ENCODE assay signal across 1 cellular context in genomic region chr5:41962491-41962890, GRCh38.
TF ChIP-seq lines count a peak whose summit lies in the region.

No MANE protein-coding gene starts in this region.

TF ChIP-seq in HepG2, 621 proteins besides CTCF, POLR2A, EP300 and RAD21:
- TF ChIP-seq MBNL3 (CRISPR knock-in tag; conservative IDR thresholded peaks at IDR 0.05), result no peak
- TF ChIP-seq ZNF30 (CRISPR knock-in tag; IDR thresholded peaks at IDR 0.05), result no peak
- TF ChIP-seq NCOR1 (IDR thresholded peaks at IDR 0.05; ENCODE audit: borderline replicate concordance, low read length), result no peak
- TF ChIP-seq ZNF670 (CRISPR knock-in tag; IDR thresholded peaks at IDR 0.05; ENCODE audit: borderline replicate concordance), result no peak
- TF ChIP-seq ZNF282 (IDR thresholded peaks at IDR 0.05; ENCODE audit: partially characterized antibody), result no peak
- TF ChIP-seq ZFP82 (CRISPR knock-in tag; IDR thresholded peaks at IDR 0.05; ENCODE audit: borderline replicate concordance), result no peak
- no peak for TF ChIP-seq ZNF704 (CRISPR knock-in tag; IDR thresholded peaks at IDR 0.05; ENCODE audit: borderline replicate concordance)
- TF ChIP-seq KDM6A (CRISPR knock-in tag; IDR thresholded peaks at IDR 0.05; ENCODE audit: low read depth), result no peak
- no peak for TF ChIP-seq ZNF180 (CRISPR knock-in tag; IDR thresholded peaks at IDR 0.05; ENCODE audit: borderline replicate concordance, low read depth)
- no peak for TF ChIP-seq MAX (IDR thresholded peaks at IDR 0.05)
- TF ChIP-seq AGO2 (optimal IDR thresholded peaks at IDR 0.05; ENCODE audit: low read depth, low read length), result no peak
- no peak for TF ChIP-seq RFXAP (CRISPR knock-in tag; IDR thresholded peaks at IDR 0.05; ENCODE audit: borderline replicate concordance)
- no peak for TF ChIP-seq CC2D1A (CRISPR knock-in tag; IDR thresholded peaks at IDR 0.05)
